In genomic region chr17:18301081-18301480, GRCh38 we compare ENCODE assay signal across 31 cellular contexts. TPM values are rescaled to one million over a fixed set of nuclear protein-coding genes. Genes with fewer than 3 reads are reported as not detected.
A peak's percentile ranks its signal among the peaks of the same experiment; 100 is the strongest.
DNase-seq lines count a peak whose midpoint lies in the region; ATAC-seq, FAIRE-seq and TF ChIP-seq lines count a peak whose summit lies in the region.
"Had no signal": no experiment of that assay in that cellular context is flagged by ENCODE, and none has a peak within 500 bp of the region (broad histone marks: within the 10 kb centered on the region; RNA-seq: fewer than 3 reads in every experiment).

No MANE protein-coding gene starts in this region.

- H3K79me2 ChIP-seq in HepG2 (ENCODE audit: insufficient read depth, low read length), result no peaks in the 10 kb centered on the region
- H3K79me2 ChIP-seq in endothelial cell of umbilical vein (ENCODE audit: control insufficient read depth, insufficient read depth, low read length), result peaks cover 2% of the 10 kb centered on the region

- H3K27me3 Mint-ChIP-seq in nephron progenitor cell (ENCODE audit: low read depth, poor library complexity) (no peaks in the 10 kb centered on the region), endodermal cell (ENCODE audit: insufficient read depth) (no peaks in the 10 kb centered on the region)
- H3K27me3 Mint-ChIP-seq: activated CD4-positive, alpha-beta T cell treated with anti-CD3 and anti-CD28 coated beads, Interleukin-2, amount 10 ng/mL, durations not matched to agents 24 days and 14 days; activated naive CD4-positive, alpha-beta T cell treated with anti-CD3 and anti-CD28 coated beads, Interleukin-2, amount 50 U/mL, for 24 hours; naive B cell; stimulated activated naive CD8-positive, alpha-beta T cell treated with anti-CD3 and anti-CD28 coated beads, Interleukin-15, Interleukin-2, amounts not matched to agents 100 ng/mL and 50 ng/mL, for 24 hours had no signal

- TF ChIP-seq POLR2A in right lobe of liver (IDR thresholded peaks at IDR 0.05) (no peak), HepG2 (IDR thresholded peaks at IDR 0.05; ENCODE audit: insufficient read depth in 1 of 2, low read depth in 2 of 2, low read length in 2 of 2) (no peak), endothelial cell of umbilical vein (IDR thresholded peaks at IDR 0.05; ENCODE audit: low read depth, low read length) (peak; percentile 34)

- peaks cover 0 to 58% (median 21%) of the 10 kb centered on the region in 4 donors for H3K36me3 ChIP-seq in right lobe of liver
- H3K36me3 ChIP-seq in HepG2 (replicated peaks in 1 of 2; ENCODE audit: control insufficient read depth in 1 of 2, insufficient read depth in 2 of 2, low read length in 2 of 2), result peaks cover 25 to 57% of the 10 kb centered on the region in 2 experiments
- peaks cover 14 to 27% of the 10 kb centered on the region in 2 experiments for H3K36me3 ChIP-seq in endothelial cell of umbilical vein (ENCODE audit: control insufficient read depth in 2 of 2, extremely low read depth in 1 of 2, insufficient read depth in 2 of 2, low read length in 2 of 2)
- peaks cover 62% of the 10 kb centered on the region for H3K36me3 ChIP-seq in endodermal cell (ENCODE audit: control insufficient read depth, insufficient read depth, low read length)
- H3K36me3 ChIP-seq: uterus had no signal

- 80% methylated on average over 3 of the region's 5 CpGs for WGBS in right lobe of liver (ENCODE audit: insufficient coverage, low coverage, low lambda C conversion rate, missing lambda C conversion rate)
- WGBS in HepG2 (ENCODE audit: low lambda C conversion rate), result 97% methylated on average over 5 of the region's 5 CpGs
- 88 to 94% methylated on average over 4 to 5 of the region's 5 CpGs for WGBS in endodermal cell (ENCODE audit: insufficient coverage in 1 of 2, insufficient read length in 1 of 2), 2 experiments

- ATAC-seq in right lobe of liver (peak; percentile 40 to 91 (median 73)), HepG2 (no peak), HG03196 (IDR thresholded peaks at IDR 0.05; ENCODE audit: unreplicated experiment) (no peak)

- H3K4me1 Mint-ChIP-seq in nephron progenitor cell (no peaks in the 10 kb centered on the region), endodermal cell (no peaks in the 10 kb centered on the region)
- H3K4me1 Mint-ChIP-seq: activated CD4-positive, alpha-beta T cell treated with anti-CD3 and anti-CD28 coated beads, Interleukin-2, amount 10 ng/mL, durations not matched to agents 24 days and 14 days; activated naive CD4-positive, alpha-beta T cell treated with anti-CD3 and anti-CD28 coated beads, Interleukin-2, amount 50 U/mL, for 24 hours; immature natural killer cell had no signal

- H3K27me3 ChIP-seq in right lobe of liver, result no peaks in the 10 kb centered on the region
- no peaks in the 10 kb centered on the region for H3K27me3 ChIP-seq in HepG2 (ENCODE audit: control insufficient read depth in 1 of 2, insufficient read depth in 2 of 2, low read length in 2 of 2)
- H3K27me3 ChIP-seq in endothelial cell of umbilical vein (ENCODE audit: control insufficient read depth in 2 of 2, insufficient read depth in 2 of 2, low read length in 2 of 2), result no peaks in the 10 kb centered on the region
- H3K27me3 ChIP-seq in endodermal cell (ENCODE audit: control insufficient read depth, insufficient read depth, low read length, poor library complexity, severe bottlenecking), result no peaks in the 10 kb centered on the region
- H3K27me3 ChIP-seq: BE2C, brain microvascular endothelial cell, Peyer's patch, SJCRH30, uterus had no signal

- H3K9me3 ChIP-seq in right lobe of liver, result no peaks in the 10 kb centered on the region
- H3K9me3 ChIP-seq in HepG2 (ENCODE audit: low read length), result no peaks in the 10 kb centered on the region
- no peaks in the 10 kb centered on the region for H3K9me3 ChIP-seq in endothelial cell of umbilical vein (replicated peaks; ENCODE audit: control insufficient read depth, insufficient read depth, low read length)
- no peaks in the 10 kb centered on the region for H3K9me3 ChIP-seq in endodermal cell (ENCODE audit: control insufficient read depth, low read length)
- H3K9me3 ChIP-seq: BE2C, Peyer's patch, SJCRH30, thoracic aorta, uterus had no signal

- H3K4me2 ChIP-seq in HepG2 (ENCODE audit: low read depth, low read length) (no peak overlapping the region), endothelial cell of umbilical vein (ENCODE audit: insufficient read depth, low read length) (peak overlapping the region; percentile 39)

- H2AFZ ChIP-seq in HepG2 (ENCODE audit: low read length) (no peak overlapping the region), endothelial cell of umbilical vein (ENCODE audit: low read depth, low read length) (no peak overlapping the region)

- POLR2A ChIA-PET in HepG2 (lab: Yijun Ruan, JAX), result no interaction called here
- POLR2A ChIA-PET in endothelial cell of umbilical vein (lab: Charles Lee), result no interaction called here

- DNase-seq in right lobe of liver (no peak), HepG2 (ENCODE audit: low spot score) (no peak), endothelial cell of umbilical vein (ENCODE audit: low read depth, low spot score) (peak; percentile 64), nephron progenitor cell (no peak), endodermal cell (no peak), NCI-H82 (lab: John Stamatoyannopoulos, UW) (no peak)
- DNase-seq in activated CD4-positive, alpha-beta T cell treated with anti-CD3 and anti-CD28 coated beads for 4 hours, result no peak
- DNase-seq: ACHN; activated CD4-positive, alpha-beta T cell treated with anti-CD3 and anti-CD28 coated beads, Interleukin-2, amount 10 ng/mL, durations not matched to agents 24 days and 14 days; activated CD8-positive, alpha-beta memory T cell treated with anti-CD3 and anti-CD28 coated beads for 24 hours; activated T-cell treated with anti-CD3 and anti-CD28 coated beads for 4 hours; amygdala; BE2C; brain microvascular endothelial cell; immature natural killer cell; midbrain; MM.1S; naive B cell; NCI-H1105 treated with DMSO at 0.1 percent for 48 hours; NCI-H2029; NCI-H524; occipital lobe; Peyer's patch; SJCRH30; SW 1271; T1000; uterus had no signal

- H3K9me3 Mint-ChIP-seq in nephron progenitor cell (no peaks in the 10 kb centered on the region), endodermal cell (peaks cover 2% of the 10 kb centered on the region)
- H3K9me3 Mint-ChIP-seq: activated CD4-positive, alpha-beta T cell treated with anti-CD3 and anti-CD28 coated beads, Interleukin-2, amount 10 ng/mL, durations not matched to agents 24 days and 14 days; activated naive CD4-positive, alpha-beta T cell treated with anti-CD3 and anti-CD28 coated beads, Interleukin-2, amount 50 U/mL, for 24 hours; immature natural killer cell; naive B cell; stimulated activated naive CD8-positive, alpha-beta T cell treated with anti-CD3 and anti-CD28 coated beads, Interleukin-15, Interleukin-2, amounts not matched to agents 100 ng/mL and 50 ng/mL, for 24 hours had no signal

- TF ChIP-seq CTCF in right lobe of liver (IDR thresholded peaks at IDR 0.05) (no peak), HepG2 (CRISPR knock-in tag; IDR thresholded peaks at IDR 0.05) (no peak), endothelial cell of umbilical vein (IDR thresholded peaks at IDR 0.05; ENCODE audit: extremely low read depth in 1 of 2, insufficient read depth in 1 of 2, low read depth in 1 of 2, low read length in 2 of 2) (no peak), nephron progenitor cell (IDR thresholded peaks at IDR 0.05) (no peak), endodermal cell (conservative IDR thresholded peaks at IDR 0.05) (no peak)

- H4K20me1 ChIP-seq in HepG2 (ENCODE audit: insufficient read depth, low read length) (no peaks in the 10 kb centered on the region), endothelial cell of umbilical vein (replicated peaks; ENCODE audit: control insufficient read depth, extremely low read depth, insufficient read depth, low read length) (no peaks in the 10 kb centered on the region)

- H3K27ac ChIP-seq in right lobe of liver (no peak overlapping the region), HepG2 (ENCODE audit: extremely low read length, insufficient read depth, low read length) (no peak overlapping the region), endothelial cell of umbilical vein (ENCODE audit: insufficient read depth, low read depth, low read length) (peak overlapping the region; percentile 19), endodermal cell (ENCODE audit: low read depth, low read length) (no peak overlapping the region)
- H3K27ac ChIP-seq: brain microvascular endothelial cell, Peyer's patch, SJCRH30, thoracic aorta, uterus had no signal

- no peak overlapping the region for H3K4me3 ChIP-seq in right lobe of liver
- H3K4me3 ChIP-seq in HepG2 (replicated peaks in 1 of 3; ENCODE audit: insufficient read depth in 1 of 3, low read depth in 2 of 3, low read length in 3 of 3), result no peak overlapping the region
- H3K4me3 ChIP-seq in endothelial cell of umbilical vein (replicated peaks in 1 of 3; ENCODE audit: insufficient read depth in 1 of 3, low read depth in 1 of 3, low read length in 3 of 3), result no peak overlapping the region
- H3K4me3 ChIP-seq in endodermal cell (ENCODE audit: low read length), result no peak overlapping the region
- H3K4me3 ChIP-seq: Peyer's patch, SJCRH30, thoracic aorta, uterus had no signal

- FAIRE-seq in HepG2 (lab: Jason Lieb, UNC) (no peak), endothelial cell of umbilical vein (lab: Jason Lieb, UNC) (peak; percentile 79)

- in situ Hi-C loops in HepG2 (cut with HindIII; ENCODE audit: extremely low pct_ligation_motif_present, low pct_unique_long_range_greater_than_20kb), result no loop called here

- H3K27ac Mint-ChIP-seq in nephron progenitor cell (peak overlapping the region; percentile 87), endodermal cell (no peak overlapping the region)
- H3K27ac Mint-ChIP-seq: activated CD4-positive, alpha-beta T cell treated with anti-CD3 and anti-CD28 coated beads, Interleukin-2, amount 10 ng/mL, durations not matched to agents 24 days and 14 days; activated naive CD4-positive, alpha-beta T cell treated with anti-CD3 and anti-CD28 coated beads, Interleukin-2, amount 50 U/mL, for 24 hours; immature natural killer cell; stimulated activated naive CD8-positive, alpha-beta T cell treated with anti-CD3 and anti-CD28 coated beads, Interleukin-15, Interleukin-2, amounts not matched to agents 100 ng/mL and 50 ng/mL, for 24 hours had no signal

- H3K36me3 Mint-ChIP-seq in nephron progenitor cell (ENCODE audit: low read depth) (peaks cover 73% of the 10 kb centered on the region), endodermal cell (ENCODE audit: low read depth) (peaks cover 70% of the 10 kb centered on the region)

- TF ChIP-seq EP300 in HepG2 (IDR thresholded peaks at IDR 0.05; ENCODE audit: low read depth in 2 of 2, low read length in 2 of 2) (no peak), HepG2 (CRISPR knock-in tag; IDR thresholded peaks at IDR 0.05; ENCODE audit: borderline replicate concordance) (no peak)

- dilution Hi-C loops in endothelial cell of umbilical vein (cut with MboI; ENCODE audit: extremely low pct_ligation_motif_present, low sequenced_read_pairs), result no loop called here

- H3K9me1 ChIP-seq in endothelial cell of umbilical vein (replicated peaks; ENCODE audit: control insufficient read depth, extremely low read depth, insufficient read depth, low read length), result no peaks in the 10 kb centered on the region

- H3K4me3 Mint-ChIP-seq in nephron progenitor cell (no peak overlapping the region), endodermal cell (no peak overlapping the region)
- H3K4me3 Mint-ChIP-seq: activated CD4-positive, alpha-beta T cell treated with anti-CD3 and anti-CD28 coated beads, Interleukin-2, amount 10 ng/mL, durations not matched to agents 24 days and 14 days; activated naive CD4-positive, alpha-beta T cell treated with anti-CD3 and anti-CD28 coated beads, Interleukin-2, amount 50 U/mL, for 24 hours; immature natural killer cell; naive B cell; stimulated activated naive CD8-positive, alpha-beta T cell treated with anti-CD3 and anti-CD28 coated beads, Interleukin-15, Interleukin-2, amounts not matched to agents 100 ng/mL and 50 ng/mL, for 24 hours had no signal

- BruUV-seq in HepG2 (replicated peaks; lab: Mats Ljungman, UMichigan), result no TSS peak
- no TSS peak for BruUV-seq in endothelial cell of umbilical vein (replicated peaks; lab: Mats Ljungman, UMichigan)

- CTCF ChIA-PET in HepG2 (lab: Yijun Ruan, JAX; ENCODE audit: low intra/inter-chr PET ratio, low total read pairs), result no interaction called here
- CTCF ChIA-PET in endothelial cell of umbilical vein (lab: Charles Lee), result interaction anchor here (1.0 to 1.4 kb wide), 3 partner anchors 13 to 160 kb away, joined by 3 to 4 read pairs (median 3); partner anchors contain the start of gene TOP3A

- no peak for TF ChIP-seq RAD21 in HepG2 (CRISPR knock-in tag; IDR thresholded peaks at IDR 0.05)

- H3K9ac ChIP-seq in HepG2 (ENCODE audit: insufficient read depth, low read depth, low read length) (no peak overlapping the region), endothelial cell of umbilical vein (replicated peaks; ENCODE audit: extremely low read depth, insufficient read depth, low read length) (peak overlapping the region; percentile 13), endodermal cell (ENCODE audit: extremely low read depth, low read length, poor library complexity, severe bottlenecking) (no peak overlapping the region)

- intact Hi-C loops in right lobe of liver (cut with DNase I) (no loop called here), HepG2 (cut with micrococcal nuclease; ENCODE audit: unreplicated experiment) (no loop called here), endothelial cell of umbilical vein (cut with micrococcal nuclease) (loop anchor here (1.0 to 5.0 kb wide), 2 partner anchors 14 to 54 kb away; partner anchors contain the start of gene SMCR8)

- H3K4me1 ChIP-seq in right lobe of liver (no peaks in the 10 kb centered on the region), HepG2 (ENCODE audit: insufficient read depth, low read length) (no peaks in the 10 kb centered on the region), endothelial cell of umbilical vein (ENCODE audit: control insufficient read depth, extremely low read depth, insufficient read depth, low read length) (peaks cover 15% of the 10 kb centered on the region), endodermal cell (ENCODE audit: control insufficient read depth, insufficient read depth, low read length) (no peaks in the 10 kb centered on the region)
- H3K4me1 ChIP-seq: BE2C, Peyer's patch, SJCRH30, uterus had no signal

RNA-seq across cellular contexts. Expression of gene TOP3A, which starts 13.7 kb away (rescaled TPM):
- total RNA-seq in right lobe of liver (10 to 100 TPM; 13.7 to 29.9 (median 20.7) TPM), HepG2 (2016; rRNA removed; fragmentation: Illumina TruSeq; extraction: Trizol) (30.7 and 36.8 TPM in 2 replicates), endothelial cell of umbilical vein (46.9 and 53.1 TPM in 2 replicates), endodermal cell (10 to 100 TPM; 60.4 to 67.4 TPM)
- 13.1 and 14.9 TPM in 2 replicates for total RNA-seq in HepG2 (2016; cell fraction: cytosol; rRNA removed; fragmentation: Illumina TruSeq; extraction: Trizol; ENCODE audit: low read depth)
- total RNA-seq in HepG2 (2016; cell fraction: insoluble cytoplasmic fraction; rRNA removed; fragmentation: Illumina TruSeq; extraction: Trizol), result 27.4 and 35.0 TPM in 2 replicates
- total RNA-seq in HepG2 (2016; cell fraction: membrane; rRNA removed; fragmentation: Illumina TruSeq; extraction: Trizol), result 17.3 and 17.9 TPM in 2 replicates
- 42.4 and 45.8 TPM in 2 replicates for total RNA-seq in HepG2 (2016; cell fraction: nucleus; rRNA removed; fragmentation: Illumina TruSeq; extraction: Trizol)
- polyA plus RNA-seq in HepG2 (2011; rRNA removed) (15.4 and 16.9 TPM in 2 replicates), endothelial cell of umbilical vein (18.6 and 20.4 TPM in 2 replicates)
- polyA plus RNA-seq in HepG2 (2011; cell fraction: cytosol; rRNA removed), result 9.1 and 10.4 TPM in 2 replicates
- 19.7 and 20.7 TPM in 2 replicates for polyA plus RNA-seq in HepG2 (2011; cell fraction: nucleus; rRNA removed)
- polyA plus RNA-seq in HepG2 (2012), result 15.1 and 17.3 TPM in 2 replicates
- polyA plus RNA-seq in HepG2 (2016; cell fraction: cytosol; fragmentation: Illumina TruSeq; extraction: Trizol; ENCODE audit: low read depth), result 2.3 and 2.6 TPM in 2 replicates
- 21.2 and 22.7 TPM in 2 replicates for polyA plus RNA-seq in HepG2 (2016; cell fraction: insoluble cytoplasmic fraction; fragmentation: Illumina TruSeq; extraction: Trizol; ENCODE audit: low read depth)
- polyA plus RNA-seq in HepG2 (2016; cell fraction: membrane; fragmentation: Illumina TruSeq; extraction: Trizol; ENCODE audit: low read depth), result 6.3 and 6.6 TPM in 2 replicates
- 55.0 and 64.3 TPM in 2 replicates for polyA plus RNA-seq in HepG2 (2016; cell fraction: nucleus; fragmentation: Illumina TruSeq; extraction: Trizol; ENCODE audit: insufficient read depth, low read depth)
- 49.6 and 93.1 TPM in 2 replicates for polyA minus RNA-seq in HepG2 (2011; rRNA and poly(A)+ RNA removed; ENCODE audit: low replicate concordance)
- polyA minus RNA-seq in HepG2 (2011; cell fraction: cytosol; rRNA and poly(A)+ RNA removed), result 17.6 TPM in 2 replicates
- polyA minus RNA-seq in HepG2 (2011; cell fraction: nucleus; rRNA and poly(A)+ RNA removed), result 46.6 and 52.9 TPM in 2 replicates
- 15.7 and 19.0 TPM in 2 replicates for polyA plus RNA-seq in endothelial cell of umbilical vein (2011; cell fraction: cytosol; rRNA removed)
- polyA plus RNA-seq in endothelial cell of umbilical vein (2011; cell fraction: nucleus; rRNA removed), result 37.5 and 42.4 TPM in 2 replicates
- polyA plus RNA-seq in endothelial cell of umbilical vein (2012), result 22.1 and 26.5 TPM in 2 replicates
- 63.2 and 64.2 TPM in 2 replicates for polyA minus RNA-seq in endothelial cell of umbilical vein
- 31.2 TPM for polyA minus RNA-seq in endothelial cell of umbilical vein (2011; cell fraction: cytosol; rRNA and poly(A)+ RNA removed)
- polyA minus RNA-seq in endothelial cell of umbilical vein (2011; cell fraction: nucleus; rRNA and poly(A)+ RNA removed), result 32.0 and 46.2 TPM in 2 replicates
- 31.5 TPM for polyA plus RNA-seq in endodermal cell (2013, experiment 1 of 2)
- polyA plus RNA-seq in endodermal cell (2013, experiment 2 of 2), result 32.0 TPM

RNA-seq across cellular contexts. Expression of gene SMCR8, which starts 14.0 kb away (rescaled TPM):
- total RNA-seq in right lobe of liver, result 1 to 10 TPM; 4.2 to 7.9 (median 6.4) TPM
- total RNA-seq in HepG2 (2016; rRNA removed; fragmentation: Illumina TruSeq; extraction: Trizol), result 11.8 and 16.6 TPM in 2 replicates
- total RNA-seq in HepG2 (2016; cell fraction: cytosol; rRNA removed; fragmentation: Illumina TruSeq; extraction: Trizol; ENCODE audit: low read depth), result 1.3 and 1.4 TPM in 2 replicates
- 11.9 and 13.2 TPM in 2 replicates for total RNA-seq in HepG2 (2016; cell fraction: insoluble cytoplasmic fraction; rRNA removed; fragmentation: Illumina TruSeq; extraction: Trizol)
- total RNA-seq in HepG2 (2016; cell fraction: membrane; rRNA removed; fragmentation: Illumina TruSeq; extraction: Trizol), result 6.2 and 6.5 TPM in 2 replicates
- total RNA-seq in HepG2 (2016; cell fraction: nucleus; rRNA removed; fragmentation: Illumina TruSeq; extraction: Trizol), result 11.0 and 13.5 TPM in 2 replicates
- 7.6 and 7.7 TPM in 2 replicates for polyA plus RNA-seq in HepG2 (2011; rRNA removed)
- 5.1 and 5.4 TPM in 2 replicates for polyA plus RNA-seq in HepG2 (2011; cell fraction: cytosol; rRNA removed)
- polyA plus RNA-seq in HepG2 (2011; cell fraction: nucleus; rRNA removed), result 12.3 and 12.5 TPM in 2 replicates
- 7.5 and 8.8 TPM in 2 replicates for polyA plus RNA-seq in HepG2 (2012)
- polyA plus RNA-seq in HepG2 (2016; cell fraction: cytosol; fragmentation: Illumina TruSeq; extraction: Trizol; ENCODE audit: low read depth), result 0.59 and 0.60 TPM in 2 replicates
- 7.3 and 9.5 TPM in 2 replicates for polyA plus RNA-seq in HepG2 (2016; cell fraction: insoluble cytoplasmic fraction; fragmentation: Illumina TruSeq; extraction: Trizol; ENCODE audit: low read depth)
- 1.6 and 1.8 TPM in 2 replicates for polyA plus RNA-seq in HepG2 (2016; cell fraction: membrane; fragmentation: Illumina TruSeq; extraction: Trizol; ENCODE audit: low read depth)
- polyA plus RNA-seq in HepG2 (2016; cell fraction: nucleus; fragmentation: Illumina TruSeq; extraction: Trizol; ENCODE audit: insufficient read depth, low read depth), result 14.1 and 15.0 TPM in 2 replicates
- polyA minus RNA-seq in HepG2 (2011; rRNA and poly(A)+ RNA removed; ENCODE audit: low replicate concordance), result 14.3 and 17.2 TPM in 2 replicates
- polyA minus RNA-seq in HepG2 (2011; cell fraction: cytosol; rRNA and poly(A)+ RNA removed), result 7.2 and 9.1 TPM in 2 replicates
- 17.6 and 19.5 TPM in 2 replicates for polyA minus RNA-seq in HepG2 (2011; cell fraction: nucleus; rRNA and poly(A)+ RNA removed)
- total RNA-seq in endothelial cell of umbilical vein, result 16.1 and 17.6 TPM in 2 replicates
- 8.2 and 9.5 TPM in 2 replicates for polyA plus RNA-seq in endothelial cell of umbilical vein
- polyA plus RNA-seq in endothelial cell of umbilical vein (2011; cell fraction: cytosol; rRNA removed), result 9.6 and 9.8 TPM in 2 replicates
- polyA plus RNA-seq in endothelial cell of umbilical vein (2011; cell fraction: nucleus; rRNA removed), result 16.0 and 17.7 TPM in 2 replicates
- 13.2 and 14.1 TPM in 2 replicates for polyA plus RNA-seq in endothelial cell of umbilical vein (2012)
- polyA minus RNA-seq in endothelial cell of umbilical vein, result 24.9 TPM in 2 replicates
- 6.6 TPM for polyA minus RNA-seq in endothelial cell of umbilical vein (2011; cell fraction: cytosol; rRNA and poly(A)+ RNA removed)
- polyA minus RNA-seq in endothelial cell of umbilical vein (2011; cell fraction: nucleus; rRNA and poly(A)+ RNA removed), result 23.1 and 24.9 TPM in 2 replicates
- total RNA-seq in endodermal cell, result 10 to 100 TPM; 20.7 to 22.2 TPM
- 9.4 TPM for polyA plus RNA-seq in endodermal cell (2013, experiment 1 of 2)
- polyA plus RNA-seq in endodermal cell (2013, experiment 2 of 2), result 10.0 TPM

RNA-seq across cellular contexts. Expression of gene MIEF2, which starts 40.6 kb away (rescaled TPM):
- total RNA-seq in right lobe of liver, result 10 to 100 TPM in 1 of 6 experiments, 1 to 10 TPM in 5; 5.9 to 10.6 (median 7.1) TPM
- total RNA-seq in HepG2 (2016; rRNA removed; fragmentation: Illumina TruSeq; extraction: Trizol), result 8.0 and 8.2 TPM in 2 replicates
- 1.4 and 1.9 TPM in 2 replicates for total RNA-seq in HepG2 (2016; cell fraction: cytosol; rRNA removed; fragmentation: Illumina TruSeq; extraction: Trizol; ENCODE audit: low read depth)
- 6.8 and 9.6 TPM in 2 replicates for total RNA-seq in HepG2 (2016; cell fraction: insoluble cytoplasmic fraction; rRNA removed; fragmentation: Illumina TruSeq; extraction: Trizol)
- 2.5 and 2.9 TPM in 2 replicates for total RNA-seq in HepG2 (2016; cell fraction: membrane; rRNA removed; fragmentation: Illumina TruSeq; extraction: Trizol)
- 11.8 and 12.5 TPM in 2 replicates for total RNA-seq in HepG2 (2016; cell fraction: nucleus; rRNA removed; fragmentation: Illumina TruSeq; extraction: Trizol)
- polyA plus RNA-seq in HepG2 (2011; rRNA removed), result 6.0 and 9.5 TPM in 2 replicates
- 10.8 and 16.3 TPM in 2 replicates for polyA plus RNA-seq in HepG2 (2011; cell fraction: cytosol; rRNA removed)
- 40.2 and 48.1 TPM in 2 replicates for polyA plus RNA-seq in HepG2 (2011; cell fraction: nucleus; rRNA removed)
- 4.3 and 5.9 TPM in 2 replicates for polyA plus RNA-seq in HepG2 (2012)
- 0.40 and 0.46 TPM in 2 replicates for polyA plus RNA-seq in HepG2 (2016; cell fraction: cytosol; fragmentation: Illumina TruSeq; extraction: Trizol; ENCODE audit: low read depth)
- polyA plus RNA-seq in HepG2 (2016; cell fraction: insoluble cytoplasmic fraction; fragmentation: Illumina TruSeq; extraction: Trizol; ENCODE audit: low read depth), result 3.5 and 3.7 TPM in 2 replicates
- polyA plus RNA-seq in HepG2 (2016; cell fraction: membrane; fragmentation: Illumina TruSeq; extraction: Trizol; ENCODE audit: low read depth), result 1.1 and 1.2 TPM in 2 replicates
- polyA plus RNA-seq in HepG2 (2016; cell fraction: nucleus; fragmentation: Illumina TruSeq; extraction: Trizol; ENCODE audit: insufficient read depth, low read depth), result 8.4 and 11.9 TPM in 2 replicates
- 12.7 and 29.1 TPM in 2 replicates for polyA minus RNA-seq in HepG2 (2011; rRNA and poly(A)+ RNA removed; ENCODE audit: low replicate concordance)
- polyA minus RNA-seq in HepG2 (2011; cell fraction: cytosol; rRNA and poly(A)+ RNA removed), result 7.4 and 9.1 TPM in 2 replicates
- 18.0 and 20.5 TPM in 2 replicates for polyA minus RNA-seq in HepG2 (2011; cell fraction: nucleus; rRNA and poly(A)+ RNA removed)
- 8.3 and 8.5 TPM in 2 replicates for total RNA-seq in endothelial cell of umbilical vein
- 22.7 and 28.2 TPM in 2 replicates for polyA plus RNA-seq in endothelial cell of umbilical vein
- 10.7 and 12.8 TPM in 2 replicates for polyA plus RNA-seq in endothelial cell of umbilical vein (2011; cell fraction: cytosol; rRNA removed)
- 10.7 and 12.9 TPM in 2 replicates for polyA plus RNA-seq in endothelial cell of umbilical vein (2011; cell fraction: nucleus; rRNA removed)
- polyA plus RNA-seq in endothelial cell of umbilical vein (2012), result 5.2 and 8.4 TPM in 2 replicates
- polyA minus RNA-seq in endothelial cell of umbilical vein, result 11.0 and 14.7 TPM in 2 replicates
- polyA minus RNA-seq in endothelial cell of umbilical vein (2011; cell fraction: cytosol; rRNA and poly(A)+ RNA removed), result 6.7 TPM
- 3.1 and 6.3 TPM in 2 replicates for polyA minus RNA-seq in endothelial cell of umbilical vein (2011; cell fraction: nucleus; rRNA and poly(A)+ RNA removed)
- 10 to 100 TPM; 15.3 to 19.6 TPM for total RNA-seq in endodermal cell
- 6.2 TPM for polyA plus RNA-seq in endodermal cell (2013, experiment 1 of 2)
- polyA plus RNA-seq in endodermal cell (2013, experiment 2 of 2), result 6.0 TPM

RNA-seq across cellular contexts. Expression of gene FLII, which starts 42.5 kb away (rescaled TPM):
- total RNA-seq in right lobe of liver, result 100 to 1,000 TPM in 4 of 6 experiments, 10 to 100 TPM in 2; 89.0 to 171 (median 116) TPM
- total RNA-seq in HepG2 (2016; rRNA removed; fragmentation: Illumina TruSeq; extraction: Trizol), result 130 and 135 TPM in 2 replicates
- 20.5 and 23.1 TPM in 2 replicates for total RNA-seq in HepG2 (2016; cell fraction: cytosol; rRNA removed; fragmentation: Illumina TruSeq; extraction: Trizol; ENCODE audit: low read depth)
- 123 and 124 TPM in 2 replicates for total RNA-seq in HepG2 (2016; cell fraction: insoluble cytoplasmic fraction; rRNA removed; fragmentation: Illumina TruSeq; extraction: Trizol)
- total RNA-seq in HepG2 (2016; cell fraction: membrane; rRNA removed; fragmentation: Illumina TruSeq; extraction: Trizol), result 56.6 and 58.5 TPM in 2 replicates
- total RNA-seq in HepG2 (2016; cell fraction: nucleus; rRNA removed; fragmentation: Illumina TruSeq; extraction: Trizol), result 79.3 and 83.0 TPM in 2 replicates
- 303 and 324 TPM in 2 replicates for polyA plus RNA-seq in HepG2 (2011; rRNA removed)
- 189 and 265 TPM in 2 replicates for polyA plus RNA-seq in HepG2 (2011; cell fraction: cytosol; rRNA removed)
- polyA plus RNA-seq in HepG2 (2011; cell fraction: nucleus; rRNA removed), result 685 and 845 TPM in 2 replicates
- 108 and 130 TPM in 2 replicates for polyA plus RNA-seq in HepG2 (2012)
- 15.6 and 17.4 TPM in 2 replicates for polyA plus RNA-seq in HepG2 (2016; cell fraction: cytosol; fragmentation: Illumina TruSeq; extraction: Trizol; ENCODE audit: low read depth)
- 140 and 172 TPM in 2 replicates for polyA plus RNA-seq in HepG2 (2016; cell fraction: insoluble cytoplasmic fraction; fragmentation: Illumina TruSeq; extraction: Trizol; ENCODE audit: low read depth)
- 37.0 and 39.8 TPM in 2 replicates for polyA plus RNA-seq in HepG2 (2016; cell fraction: membrane; fragmentation: Illumina TruSeq; extraction: Trizol; ENCODE audit: low read depth)
- 198 and 202 TPM in 2 replicates for polyA plus RNA-seq in HepG2 (2016; cell fraction: nucleus; fragmentation: Illumina TruSeq; extraction: Trizol; ENCODE audit: insufficient read depth, low read depth)
- polyA minus RNA-seq in HepG2 (2011; rRNA and poly(A)+ RNA removed; ENCODE audit: low replicate concordance), result 413 and 442 TPM in 2 replicates
- 159 and 175 TPM in 2 replicates for polyA minus RNA-seq in HepG2 (2011; cell fraction: cytosol; rRNA and poly(A)+ RNA removed)
- 95.7 and 108 TPM in 2 replicates for polyA minus RNA-seq in HepG2 (2011; cell fraction: nucleus; rRNA and poly(A)+ RNA removed)
- 372 and 397 TPM in 2 replicates for total RNA-seq in endothelial cell of umbilical vein
- 582 and 691 TPM in 2 replicates for polyA plus RNA-seq in endothelial cell of umbilical vein
- polyA plus RNA-seq in endothelial cell of umbilical vein (2011; cell fraction: cytosol; rRNA removed), result 393 and 428 TPM in 2 replicates
- polyA plus RNA-seq in endothelial cell of umbilical vein (2011; cell fraction: nucleus; rRNA removed), result 1,056 and 1,210 TPM in 2 replicates
- polyA plus RNA-seq in endothelial cell of umbilical vein (2012), result 343 and 396 TPM in 2 replicates
- polyA minus RNA-seq in endothelial cell of umbilical vein, result 446 and 481 TPM in 2 replicates
- 202 TPM for polyA minus RNA-seq in endothelial cell of umbilical vein (2011; cell fraction: cytosol; rRNA and poly(A)+ RNA removed)
- polyA minus RNA-seq in endothelial cell of umbilical vein (2011; cell fraction: nucleus; rRNA and poly(A)+ RNA removed), result 205 and 272 TPM in 2 replicates
- 100 to 1,000 TPM; 299 to 335 TPM for total RNA-seq in endodermal cell
- 143 TPM for polyA plus RNA-seq in endodermal cell (2013, experiment 1 of 2)
- 127 TPM for polyA plus RNA-seq in endodermal cell (2013, experiment 2 of 2)

Comparison
In these comparisons a context has a peak if more than half of its experiments do, and no peak if none do; other contexts are left out.
1. ATAC-seq: peak in right lobe of liver (4 of 4); none in HepG2 (single experiment) and HG03196 (single experiment).